ENCODE assay signal across 25 cellular contexts in the genomic region with DNA sequence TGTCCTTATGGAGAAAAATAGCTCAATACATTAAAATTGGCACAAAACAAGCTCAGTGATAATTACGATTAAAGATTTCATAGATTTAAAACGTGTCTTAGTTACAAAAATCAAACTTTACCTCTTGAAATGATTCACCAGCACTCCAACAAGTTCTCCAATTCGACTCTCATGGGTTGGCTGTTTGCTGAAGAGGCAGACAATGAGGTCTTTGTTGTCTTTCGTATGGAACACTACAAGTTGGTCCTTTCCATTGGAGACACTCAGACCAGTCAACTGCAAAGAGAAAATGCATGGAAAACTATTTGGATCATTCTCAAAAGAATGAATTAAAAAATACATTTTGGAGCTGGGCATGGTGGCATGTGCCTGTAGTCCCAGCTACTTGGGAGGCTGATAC.
"Had no signal": no experiment of that assay in that cellular context is flagged by ENCODE, and none has a peak within 500 bp of the region (broad histone marks: within the 10 kb centered on the region; RNA-seq: fewer than 3 reads in every experiment).

No MANE protein-coding gene starts in this region.

- ATAC-seq: activated CD4-positive, alpha-beta T cell treated with anti-CD3 and anti-CD28 coated beads for 36 hours; activated CD8-positive, alpha-beta T cell treated with anti-CD3 and anti-CD28 coated beads for 36 hours; activated T-cell treated with anti-CD3 and anti-CD28 coated beads, Interleukin-2, amount 50 U/mL, for 4 hours; activated T-helper 17 cell treated with anti-CD3 and anti-CD28 coated beads, Interleukin-2, amount 50 U/mL, for 72 hours; foreskin keratinocyte; gastroesophageal sphincter had no signal

- H3K27me3 ChIP-seq: brain microvascular endothelial cell, dorsolateral prefrontal cortex, esophagus muscularis mucosa, foreskin keratinocyte, gastroesophageal sphincter had no signal

- FAIRE-seq: astrocyte, bronchial epithelial cell had no signal

- DNase-seq: activated CD4-positive, alpha-beta T cell treated with anti-CD3 and anti-CD28 coated beads for 36 hours; activated CD4-positive, alpha-beta T cell treated with anti-CD3 and anti-CD28 coated beads, Interleukin-2, amount 50 U/mL, for 1 hour; activated CD4-positive, alpha-beta T cell treated with anti-CD3 and anti-CD28 coated beads, Interleukin-2, amount 50 U/mL, for 48 hours; activated CD4-positive, CD25-positive, alpha-beta regulatory T cell; activated CD4-positive, CD25-positive, alpha-beta regulatory T cell treated with anti-CD3 and anti-CD28 coated beads, Interleukin-2, amount 50 U/mL, for 72 hours; activated CD8-positive, alpha-beta memory T cell treated with anti-CD3 and anti-CD28 coated beads for 24 hours; activated CD8-positive, alpha-beta T cell treated with anti-CD3 and anti-CD28 coated beads for 36 hours; activated effector memory CD4-positive, alpha-beta T cell treated with Interleukin-2 at 50 U/mL for 16 hours; activated naive CD4-positive, alpha-beta T cell treated with anti-CD3 and anti-CD28 coated beads for 36 hours; activated naive CD8-positive, alpha-beta T cell treated with anti-CD3 and anti-CD28 coated beads, Interleukin-2, amount 10 ng/mL, durations not matched to agents 7 days and 5 days; activated T-cell treated with anti-CD3 and anti-CD28 coated beads, Interleukin-2, amount 50 U/mL, for 4 hours; amniotic stem cell; brain microvascular endothelial cell; dorsolateral prefrontal cortex; effector memory CD4-positive, alpha-beta T cell; endodermal cell; erythroblast; foreskin keratinocyte; T-helper 2 cell had no signal

- H3K4me1 ChIP-seq: esophagus muscularis mucosa, foreskin keratinocyte, gastroesophageal sphincter had no signal

- H3K27ac ChIP-seq: brain microvascular endothelial cell, coronary artery, esophagus muscularis mucosa, foreskin keratinocyte, gastroesophageal sphincter had no signal

- H3K4me3 ChIP-seq: coronary artery, dorsolateral prefrontal cortex, esophagus muscularis mucosa, gastroesophageal sphincter had no signal

- H3K36me3 ChIP-seq: brain microvascular endothelial cell had no signal
